In genomic region chr2:180006781-180007579, GRCh38 we compare ENCODE assay signal across 8 cellular contexts. TPM values are rescaled to one million over a fixed set of nuclear protein-coding genes. Genes with fewer than 3 reads are reported as not detected.
DNase-seq lines count a peak whose midpoint lies in the region; ATAC-seq, FAIRE-seq and TF ChIP-seq lines count a peak whose summit lies in the region.

TSS of gene CWC22 (minus strand) at chr2:180007297. CDS start at chr2:179993341, 13,956 bp downstream.

- TF ChIP-seq CTCF in BE2C (IDR thresholded peaks at IDR 0.05; ENCODE audit: low read depth, low read length) = no peak

- peak; percentile 98 for ATAC-seq in HG03460 (IDR thresholded peaks at IDR 0.05; ENCODE audit: unreplicated experiment)

- peak; percentile 71 for DNase-seq in BE2C
- peak; percentile 43 for DNase-seq in GM19240 (ENCODE audit: insufficient read length, low spot score)
- DNase-seq in NCI-H526 (lab: John Stamatoyannopoulos, UW) = peak; percentile 88 to 91
- DNase-seq in activated CD4-positive, alpha-beta T cell treated with anti-CD3 and anti-CD28 coated beads for 48 hours = peak; percentile 87
- peak; percentile 89 for DNase-seq in kidney tubule cell (ENCODE audit: low spot score)
- DNase-seq in stimulated activated CD4-positive, alpha-beta T cell treated with anti-CD3 and anti-CD28 coated beads, Interleukin-1b, Interleukin-23, amount 100 ng/mL, for 24 hours (ENCODE audit: low read depth in 4 of 4, low spot score in 1 of 4) = peak; percentile 54 to 74 (median 72)

- H3K27me3 ChIP-seq in BE2C = no peaks in the 10 kb centered on the region

- H3K4me1 ChIP-seq in BE2C = no peaks in the 10 kb centered on the region

- H3K36me3 ChIP-seq in BE2C = no peaks in the 10 kb centered on the region

- FAIRE-seq in colon (lab: Jason Lieb, UNC) = peak; percentile 87

- no peaks in the 10 kb centered on the region for H3K9me3 ChIP-seq in BE2C

- H3K4me3 ChIP-seq in BE2C (ENCODE audit: low read depth, low read length) = peak within 1 kb of the TSS; percentile 94

RNA-seq across cellular contexts. Expression of gene CWC22, which starts in this region (rescaled TPM):
- polyA plus RNA-seq in BE2C (2012; ENCODE audit: insufficient read depth, insufficient read length, low read depth) = 7.8 TPM

Comparison
In these comparisons a context has a peak if more than half of its experiments do, and no peak if none do; other contexts are left out.
1. Peak in every context shown above with its lines: DNase-seq, ATAC-seq and H3K4me3 ChIP-seq.